Comparison of ENCODE assay signal across 19 cellular contexts in the genomic region with DNA sequence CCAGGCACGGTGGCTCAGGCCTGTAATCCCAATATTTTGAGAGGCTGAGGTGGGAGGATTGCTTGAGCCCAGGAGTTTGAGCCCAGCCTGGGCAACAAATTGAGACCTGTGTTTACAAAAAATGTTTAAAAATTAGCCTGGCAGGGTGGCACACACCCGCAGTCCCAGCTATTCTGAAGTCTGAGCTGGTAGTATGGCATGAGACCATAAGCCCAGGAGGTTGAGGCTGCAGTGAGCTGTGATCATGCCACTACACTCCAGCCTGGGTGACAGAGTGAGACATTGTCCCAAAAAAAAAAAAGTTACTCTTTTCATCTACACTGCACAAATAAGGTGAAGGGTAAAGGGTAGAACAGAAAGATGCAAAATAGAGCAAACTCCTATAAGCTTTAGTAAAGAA.
"Had no signal": no experiment of that assay in that cellular context is flagged by ENCODE, and none has a peak within 500 bp of the region (broad histone marks: within the 10 kb centered on the region; RNA-seq: fewer than 3 reads in every experiment).

No MANE protein-coding gene starts in this region.

- ATAC-seq: activated CD8-positive, alpha-beta T cell treated with anti-CD3 and anti-CD28 coated beads for 36 hours had no signal

- H3K4me1 ChIP-seq: tibial nerve had no signal

- DNase-seq: activated CD4-positive, alpha-beta T cell treated with anti-CD3 and anti-CD28 coated beads, Interleukin-2, amount 10 ng/mL, durations not matched to agents 7 days and 5 days; activated CD4-positive, CD25-positive, alpha-beta regulatory T cell treated with anti-CD3 and anti-CD28 coated beads, Interleukin-2, amount 50 U/mL, for 72 hours; activated CD8-positive, alpha-beta T cell treated with anti-CD3 and anti-CD28 coated beads for 36 hours; activated gamma-delta T cell treated with Interleukin-2 at 50 U/mL for 16 hours; amniotic stem cell; cerebellar nuclear complex; endodermal cell; immature natural killer cell; kidney glomerular epithelial cell; mesenchymal stem cell; naive B cell; occipital lobe; stimulated activated CD4-positive, alpha-beta T cell treated with anti-CD3 and anti-CD28 coated beads, Interleukin-4, amount 100 ng/mL, for 24 hours; stimulated activated naive CD4-positive, alpha-beta T cell treated with Interleukin-2 at 50 U/mL for 16 hours; T-helper 1 cell; WERI-Rb-1 had no signal

- H3K9me3 ChIP-seq: tibial nerve had no signal

- H3K27ac ChIP-seq: coronary artery, hepatocyte, tibial nerve, WERI-Rb-1 had no signal

- H3K27me3 ChIP-seq: hepatocyte, tibial nerve had no signal

- H3K4me2 ChIP-seq: hepatocyte had no signal

- H3K4me3 ChIP-seq: coronary artery, hepatocyte, tibial nerve had no signal
